Comparison of ENCODE assay signal across 28 cellular contexts in the genomic region with DNA sequence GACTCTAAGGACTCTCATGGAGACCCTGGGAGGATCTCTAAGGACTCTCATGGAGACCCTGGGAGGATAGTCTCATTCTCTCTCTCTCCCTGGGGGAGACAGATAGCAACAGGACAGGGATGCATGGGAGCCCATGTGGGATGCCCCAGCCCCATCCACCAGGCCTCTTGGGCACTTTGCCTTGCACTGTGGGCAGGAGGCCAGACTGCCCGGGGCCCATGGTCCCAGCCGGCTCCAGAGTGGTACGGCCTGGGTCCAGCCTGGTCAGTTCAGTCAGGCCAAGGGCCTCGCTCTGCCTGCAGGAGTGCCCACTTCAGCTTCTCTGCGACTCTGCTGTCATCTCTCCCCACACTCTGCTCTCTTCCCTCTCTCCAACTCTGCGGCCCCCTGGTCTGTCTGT.
"Had no signal": no experiment of that assay in that cellular context is flagged by ENCODE, and none has a peak within 500 bp of the region (broad histone marks: within the 10 kb centered on the region; RNA-seq: fewer than 3 reads in every experiment).

No MANE protein-coding gene starts in this region.

- H3K4me3 Mint-ChIP-seq: activated naive CD4-positive, alpha-beta T cell treated with anti-CD3 and anti-CD28 coated beads for 36 hours; activated naive CD8-positive, alpha-beta T cell treated with anti-CD3 and anti-CD28 coated beads for 36 hours had no signal

- DNase-seq: activated CD4-positive, alpha-beta T cell treated with anti-CD3 and anti-CD28 coated beads for 48 hours; activated CD4-positive, alpha-beta T cell treated with anti-CD3 and anti-CD28 coated beads, Interleukin-2, amount 50 U/mL, for 48 hours; activated CD8-positive, alpha-beta memory T cell treated with anti-CD3 and anti-CD28 coated beads for 24 hours; activated effector memory CD4-positive, alpha-beta T cell treated with Interleukin-2 at 50 U/mL for 16 hours; activated naive CD4-positive, alpha-beta T cell treated with anti-CD3 and anti-CD28 coated beads for 36 hours; activated naive CD8-positive, alpha-beta T cell treated with anti-CD3 and anti-CD28 coated beads for 36 hours; activated T-cell treated with anti-CD3 and anti-CD28 coated beads, Interleukin-2, amount 50 U/mL, for 1 hour; adrenal gland; aorta; body of pancreas; cerebellar nuclear complex; colonic mucosa; effector CD8-positive, alpha-beta T cell; esophagus squamous epithelium; foreskin melanocyte; left ventricle myocardium inferior; stimulated activated CD4-positive, alpha-beta T cell treated with anti-CD3 and anti-CD28 coated beads, Interleukin-15, amount 100 ng/mL, for 24 hours; stimulated activated CD4-positive, alpha-beta T cell treated with anti-CD3 and anti-CD28 coated beads, Interleukin-2, amount 100 ng/mL, for 24 hours; stimulated activated naive CD4-positive, alpha-beta T cell treated with Interleukin-2 at 50 U/mL for 16 hours; T-helper 1 cell; transverse colon; uterus had no signal

- H3K27ac ChIP-seq: adrenal gland, body of pancreas, colonic mucosa, epithelial cell of prostate, esophagus squamous epithelium, left ventricle myocardium inferior, parathyroid adenoma, right atrium auricular region, transverse colon, uterus had no signal

- H3K9me3 Mint-ChIP-seq: activated naive CD4-positive, alpha-beta T cell treated with anti-CD3 and anti-CD28 coated beads for 36 hours had no signal

- H3K27me3 ChIP-seq: adrenal gland, body of pancreas, colonic mucosa, right atrium auricular region, uterus had no signal

- H2AFZ ChIP-seq: parathyroid adenoma had no signal

- H3K36me3 ChIP-seq: adrenal gland, colonic mucosa, esophagus squamous epithelium, left ventricle myocardium inferior, right atrium auricular region, transverse colon, uterus had no signal

- H3K79me2 ChIP-seq: parathyroid adenoma had no signal

- ATAC-seq: body of pancreas had no signal

- H3K9me3 ChIP-seq: adrenal gland, body of pancreas, colonic mucosa, esophagus squamous epithelium, left ventricle myocardium inferior, right atrium auricular region, transverse colon, uterus had no signal

- H3K4me3 ChIP-seq: adrenal gland, body of pancreas, colonic mucosa, esophagus squamous epithelium, left ventricle myocardium inferior, lung, right atrium auricular region, transverse colon, uterus had no signal

- H3K36me3 Mint-ChIP-seq: activated naive CD8-positive, alpha-beta T cell treated with anti-CD3 and anti-CD28 coated beads for 36 hours had no signal

- H3K4me1 ChIP-seq: colonic mucosa had no signal

- H3K9ac ChIP-seq: parathyroid adenoma had no signal

- FAIRE-seq: endometrium, islet of Langerhans had no signal

- H3K27ac Mint-ChIP-seq: activated naive CD4-positive, alpha-beta T cell treated with anti-CD3 and anti-CD28 coated beads for 36 hours; activated naive CD8-positive, alpha-beta T cell treated with anti-CD3 and anti-CD28 coated beads for 36 hours had no signal
